In the genomic region with DNA sequence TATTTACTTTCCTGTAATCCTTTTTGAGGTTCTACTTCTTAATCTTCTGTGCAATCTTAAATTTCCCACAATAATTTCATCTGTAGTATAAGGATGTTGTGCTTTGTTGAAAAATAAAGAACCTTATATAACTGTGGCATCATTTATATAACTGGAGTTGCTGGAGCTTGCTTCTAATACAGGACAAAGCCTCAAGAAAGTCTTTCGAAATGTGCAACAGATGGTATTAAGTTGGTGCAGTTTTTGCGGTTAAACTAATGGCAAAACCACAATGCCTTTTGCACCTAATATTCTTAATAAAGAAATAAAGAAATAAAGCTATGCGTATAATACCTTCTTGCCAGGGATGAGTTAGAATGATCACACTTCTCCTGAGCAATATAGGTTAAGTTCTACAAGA, we compare ENCODE assay signal across 23 cellular contexts.
DNase-seq lines count a peak whose midpoint lies in the region; ATAC-seq, FAIRE-seq and TF ChIP-seq lines count a peak whose summit lies in the region.
"Had no signal": no experiment of that assay in that cellular context is flagged by ENCODE, and none has a peak within 500 bp of the region (broad histone marks: within the 10 kb centered on the region; RNA-seq: fewer than 3 reads in every experiment).

No MANE protein-coding gene starts in this region.

- intact Hi-C loops in uterus (cut with DNase I; ENCODE audit: low total_unique reads), result no loop called here

- FAIRE-seq in bronchial epithelial cell (lab: Jason Lieb, UNC), result no peak
- FAIRE-seq: HepG2, K562 had no signal

- H3K36me3 ChIP-seq in KMS-11 (ENCODE audit: insufficient read depth) (no peaks in the 10 kb centered on the region), OCI-LY3 (replicated peaks; ENCODE audit: low read depth, low read length) (no peaks in the 10 kb centered on the region), bronchial epithelial cell (ENCODE audit: control insufficient read depth, insufficient read depth, low read length) (no peaks in the 10 kb centered on the region), uterus (no peaks in the 10 kb centered on the region)
- H3K36me3 ChIP-seq: BLaER1 treated with 17β-estradiol and CSF1 and Interleukin-3, amounts not matched to agents 10 nM and 100 nM had no signal

- no peaks in the 10 kb centered on the region for H3K79me2 ChIP-seq in KMS-11 (ENCODE audit: insufficient read depth, low read depth)
- no peaks in the 10 kb centered on the region for H3K79me2 ChIP-seq in OCI-LY3 (ENCODE audit: low read length)

- H3K4me2 ChIP-seq in KMS-11, result peak overlapping the region; percentile 95
- H3K4me2 ChIP-seq in OCI-LY3 (ENCODE audit: low read length), result peak overlapping the region; percentile 55; the same call in 1 of the 2 replicates
- H3K4me2 ChIP-seq: PC-9 had no signal

- H3K9me3 ChIP-seq in OCI-LY3 (ENCODE audit: insufficient read depth, low read length) (no peaks in the 10 kb centered on the region), uterus (no peaks in the 10 kb centered on the region)
- H3K9me3 ChIP-seq: BLaER1 treated with 17β-estradiol and CSF1 and Interleukin-3, amounts not matched to agents 10 nM and 100 nM; SK-N-SH had no signal

- no peak for ATAC-seq in esophagus mucosa
- ATAC-seq: HepG2, K562 had no signal

- H3K4me3 ChIP-seq in KMS-11 (IDR thresholded peaks at IDR 0.05; ENCODE audit: insufficient read depth, low read depth, low read length) (no peak overlapping the region), OCI-LY3 (ENCODE audit: low read length) (no peak overlapping the region), bronchial epithelial cell (ENCODE audit: low read depth, low read length) (no peak overlapping the region), uterus (no peak overlapping the region), foreskin fibroblast (ENCODE audit: low read depth in 1 of 2, low read length in 2 of 2) (no peak overlapping the region)
- H3K4me3 ChIP-seq: BLaER1 treated with 17β-estradiol and CSF1 and Interleukin-3, amounts not matched to agents 10 nM and 100 nM; K562; PC-9 had no signal

- H3K27me3 ChIP-seq in KMS-11 (ENCODE audit: insufficient read depth, low read depth) (no peaks in the 10 kb centered on the region), OCI-LY3 (ENCODE audit: low read depth, low read length) (no peaks in the 10 kb centered on the region), bronchial epithelial cell (ENCODE audit: control insufficient read depth, insufficient read depth, low read length) (no peaks in the 10 kb centered on the region), uterus (no peaks in the 10 kb centered on the region)
- H3K27me3 ChIP-seq: BLaER1 treated with 17β-estradiol and CSF1 and Interleukin-3, amounts not matched to agents 10 nM and 100 nM had no signal

- no peak for TF ChIP-seq POLR2A in uterus (IDR thresholded peaks at IDR 0.05)

- TF ChIP-seq CTCF in KMS-11 (conservative IDR thresholded peaks at IDR 0.05; ENCODE audit: low read depth, low read length) (no peak), OCI-LY3 (IDR thresholded peaks at IDR 0.05; ENCODE audit: low read depth, low read length) (no peak), bronchial epithelial cell (IDR thresholded peaks at IDR 0.05; ENCODE audit: insufficient read depth, low read length, severe bottlenecking) (no peak), uterus (IDR thresholded peaks at IDR 0.05) (no peak), foreskin fibroblast (IDR thresholded peaks at IDR 0.05; ENCODE audit: low read depth, low read length) (no peak)

- no peak overlapping the region for H2AFZ ChIP-seq in KMS-11 (ENCODE audit: low read depth)
- H2AFZ ChIP-seq in OCI-LY3 (ENCODE audit: low read depth, low read length), result no peak overlapping the region
- H2AFZ ChIP-seq: PC-9 had no signal

- H3K9ac ChIP-seq in KMS-11 (peak overlapping the region; percentile 32), OCI-LY3 (ENCODE audit: low read length) (no peak overlapping the region)
- H3K9ac ChIP-seq: BLaER1 treated with 17β-estradiol and CSF1 and Interleukin-3, amounts not matched to agents 10 nM and 100 nM; SK-N-SH had no signal

- H3K27ac ChIP-seq in KMS-11 (peak overlapping the region; percentile 84), OCI-LY3 (ENCODE audit: low read length) (no peak overlapping the region), uterus (no peak overlapping the region)
- H3K27ac ChIP-seq: BLaER1 treated with 17β-estradiol and CSF1 and Interleukin-3, amounts not matched to agents 10 nM and 100 nM; HL-60; RWPE1 had no signal

- H4K20me1 ChIP-seq in KMS-11 (ENCODE audit: insufficient read depth), result no peaks in the 10 kb centered on the region
- no peaks in the 10 kb centered on the region for H4K20me1 ChIP-seq in OCI-LY3 (ENCODE audit: insufficient read depth, low read length)
- H4K20me1 ChIP-seq: BLaER1 treated with 17β-estradiol and CSF1 and Interleukin-3, amounts not matched to agents 10 nM and 100 nM had no signal

- H3K4me1 ChIP-seq in KMS-11 (ENCODE audit: low read depth, poor library complexity, severe bottlenecking) (peaks cover 42% of the 10 kb centered on the region), OCI-LY3 (ENCODE audit: low read length) (peaks cover 13% of the 10 kb centered on the region), uterus (no peaks in the 10 kb centered on the region)

- DNase-seq in bronchial epithelial cell (ENCODE audit: low read depth) (peak; percentile 31), activated T-cell treated with anti-CD3 and anti-CD28 coated beads for 4 hours (no peak), uterus (no peak), foreskin fibroblast (no peak)
- DNase-seq: CD8-positive, alpha-beta memory T cell; H9; HFFc6; NCI-H1694; NCI-H2081 treated with DMSO at 0.1 percent for 48 hours; NCI-H2171 treated with DMSO at 0.1 percent for 48 hours; NCI-H524 treated with DMSO at 0.1 percent for 48 hours; NCI-H82; SHP77 treated with DMSO at 0.1 percent for 48 hours; SK-N-SH had no signal
